8 cellular contexts compared by ENCODE assay signal in the genomic region with DNA sequence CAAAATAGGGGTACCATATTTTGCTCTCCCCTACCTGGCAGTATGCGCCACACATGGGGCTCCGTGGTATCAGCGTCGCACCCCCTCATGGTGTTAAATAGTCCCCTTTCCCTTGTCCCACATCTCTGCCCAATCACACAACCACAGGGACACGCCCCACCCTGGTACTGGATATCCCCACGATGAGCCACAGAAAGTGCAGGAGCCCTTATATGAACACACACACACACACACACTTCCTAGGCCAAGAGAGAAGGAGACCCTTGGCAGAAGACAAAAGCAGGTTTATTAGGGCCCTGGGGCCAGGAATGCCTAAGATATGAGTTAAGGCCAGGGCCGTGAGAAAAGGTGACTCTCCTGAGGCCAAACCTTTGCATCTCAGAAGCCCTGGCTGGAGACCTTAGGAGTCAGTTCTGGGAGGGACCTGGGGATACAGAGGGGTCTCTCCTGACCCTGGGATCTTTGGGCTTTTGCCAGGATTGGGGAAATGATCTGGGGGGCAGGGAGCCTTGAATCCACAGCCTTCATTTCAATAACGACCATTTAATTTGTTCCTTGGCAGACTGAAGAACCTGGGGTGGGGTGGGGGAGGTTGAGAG. TPM values are rescaled to one million over a fixed set of nuclear protein-coding genes. Genes with fewer than 3 reads are reported as not detected.
DNase-seq lines count a peak whose midpoint lies in the region; ATAC-seq, FAIRE-seq and TF ChIP-seq lines count a peak whose summit lies in the region.

No MANE protein-coding gene starts in this region.

- SMC1A ChIA-PET in GM12878 (lab: Charles Lee; ENCODE audit: uncharacterized antibody, unreplicated experiment), result interaction anchor here (0.7 to 7.4 kb wide), 24 partner anchors 9 to 584 kb away, joined by 3 to 100 read pairs (median 6); a partner anchor contains a TSS

- TF ChIP-seq CTCF in HL-60 (IDR thresholded peaks at IDR 0.05; ENCODE audit: insufficient read depth, low read length), result no peak
- no peak for TF ChIP-seq CTCF in GM12878 (IDR thresholded peaks at IDR 0.05 in 2 of 3, conservative IDR thresholded peaks at IDR 0.05 in 1 of 3; ENCODE audit: control insufficient read depth in 2 of 3, extremely low read depth in 1 of 3, insufficient read depth in 1 of 3, low read depth in 3 of 3, low read length in 3 of 3)

- BruUV-seq in GM12878 (replicated peaks; lab: Mats Ljungman, UMichigan), result no TSS peak

- H3K27me3 ChIP-seq in HL-60 (ENCODE audit: insufficient read depth, poor library complexity, severe bottlenecking) (no peaks in the 10 kb centered on the region), GM12878 (replicated peaks in 1 of 2; ENCODE audit: control insufficient read depth in 2 of 2, insufficient read depth in 2 of 2, low read length in 1 of 2) (no peaks in the 10 kb centered on the region; a peak in 1 of 4 replicates)

- CTCF ChIA-PET in GM12878 (lab: Yijun Ruan, JAX), result interaction anchor here (0.6 to 7.9 kb wide), 48 partner anchors 10 to 599 kb away, joined by 3 to 176 read pairs (median 4); a partner anchor contains a TSS

- TF ChIP-seq POLR2A in GM12878 (IDR thresholded peaks at IDR 0.05; ENCODE audit: low read depth, low read length), result no peak

- FAIRE-seq in GM12878 (lab: Jason Lieb, UNC), result no peak

- DNase-seq in ACHN, result peak; percentile 16
- no peak for DNase-seq in HL-60 (ENCODE audit: low read depth in 1 of 2, low spot score in 1 of 2)
- no peak for DNase-seq in GM12878 (ENCODE audit: low read depth, low spot score)
- DNase-seq in myocyte (ENCODE audit: low read depth), result peak; percentile 59
- DNase-seq in SKM-1 treated with dmso at 0.1 percent for 144 hours (lab: John Stamatoyannopoulos, UW; ENCODE audit: unreplicated experiment), result no peak
- no peak for DNase-seq in NOMO-1 treated with DMSO at 0.1 percent for 48 hours (lab: John Stamatoyannopoulos, UW; ENCODE audit: unreplicated experiment)

- H4K20me1 ChIP-seq in GM12878 (ENCODE audit: control insufficient read depth, insufficient read depth), result peaks cover 5% of the 10 kb centered on the region; the same call in 1 of the 2 replicates

- H3K9me3 ChIP-seq in GM12878 (replicated peaks; ENCODE audit: control insufficient read depth, insufficient read depth, low read length), result no peaks in the 10 kb centered on the region

- peak overlapping the region; percentile 100 for H3K4me2 ChIP-seq in GM12878 (ENCODE audit: control insufficient read depth, insufficient read depth)

- in situ Hi-C loops in ACHN (cut with HindIII; ENCODE audit: low pct_ligation_motif_present, low pct_unique_long_range_greater_than_20kb, low sequenced_read_pairs), result no loop called here
- in situ Hi-C loops in GM12878 (cut with MboI), result loop anchor here (5.0 kb wide), 2 partner anchors 41 to 111 kb away; no protein-coding TSS in a partner anchor

- peaks cover 27% of the 10 kb centered on the region for H3K4me1 ChIP-seq in GM12878 (ENCODE audit: control insufficient read depth, insufficient read depth, low read length)

- no peak overlapping the region for H3K9ac ChIP-seq in GM12878 (ENCODE audit: control insufficient read depth, insufficient read depth, low read length)

- intact Hi-C loops in GM12878 (cut with micrococcal nuclease; ENCODE audit: unreplicated experiment), result loop anchor here (1.0 to 5.0 kb wide), 5 partner anchors 23 to 592 kb away; a partner anchor contains a TSS

- no peak for TF ChIP-seq RAD21 in GM12878 (IDR thresholded peaks at IDR 0.05; ENCODE audit: insufficient read depth, low read depth, low read length)

- peak overlapping the region; percentile 98; the same call in 1 of the 2 replicates for H2AFZ ChIP-seq in GM12878 (ENCODE audit: control insufficient read depth, low read depth, low read length)

- 17% methylated on average over 8 of the region's 8 CpGs for WGBS in GM12878 (ENCODE audit: insufficient coverage, insufficient replicate concordance, low lambda C conversion rate, missing lambda C conversion rate)

- no peak for ATAC-seq in GM12878
- ATAC-seq in GM19035 (IDR thresholded peaks at IDR 0.05; ENCODE audit: unreplicated experiment), result no peak
- no peak for ATAC-seq in GM21528 (IDR thresholded peaks at IDR 0.05; ENCODE audit: low FRiP score, unreplicated experiment)

- H3K27ac ChIP-seq in HL-60 (replicated peaks), result no peak overlapping the region
- H3K27ac ChIP-seq in GM12878 (ENCODE audit: control insufficient read depth, insufficient read depth), result no peak overlapping the region

- TF ChIP-seq EP300 in GM12878 (IDR thresholded peaks at IDR 0.05; ENCODE audit: borderline replicate concordance in 1 of 2, control insufficient read depth in 1 of 2, low read depth in 2 of 2, low read length in 2 of 2), result no peak

- H3K36me3 ChIP-seq in GM12878 (ENCODE audit: control insufficient read depth in 2 of 2, insufficient read depth in 2 of 2, low read length in 1 of 2), result no peaks in the 10 kb centered on the region

- H3K4me3 ChIP-seq in HL-60 (replicated peaks; ENCODE audit: insufficient read depth, low read length) (peak overlapping the region; percentile 52; the same call in 1 of the 2 replicates), GM12878 (peak overlapping the region; percentile 57; the same call in 1 of the 2 replicates)

- no peaks in the 10 kb centered on the region for H3K79me2 ChIP-seq in GM12878 (ENCODE audit: control insufficient read depth, insufficient read depth, low read length)

- RAD21 ChIA-PET in GM12878 (lab: Charles Lee; ENCODE audit: unreplicated experiment), result interaction anchor here (0.5 to 5.1 kb wide), 40 partner anchors 10 to 856 kb away, joined by 3 to 117 read pairs (median 4); a partner anchor contains a TSS

- POLR2A ChIA-PET in GM12878 (lab: Charles Lee), result interaction anchor here (1.0 to 3.7 kb wide), 6 partner anchors 10 to 87 kb away, joined by 3 to 29 read pairs (median 4); a partner anchor contains a TSS

TF ChIP-seq in GM12878, 131 proteins besides CTCF, POLR2A, EP300 and RAD21 (continues in another document):
- TF ChIP-seq ZZZ3 (IDR thresholded peaks at IDR 0.05; ENCODE audit: control insufficient read depth, insufficient read length, low read depth) (no peak), MEF2A (IDR thresholded peaks at IDR 0.05; ENCODE audit: insufficient read depth, low read depth, low read length) (no peak), SMAD5 (IDR thresholded peaks at IDR 0.05; ENCODE audit: low read depth) (no peak)

RNA-seq across cellular contexts. Expression of a gene that starts 11.6 kb away (rescaled TPM):
- 0.86 TPM in 1 of 2 replicates, not detected in the other for total RNA-seq in GM12878 (2013; cell fraction: nucleolus; rRNA removed)
- total RNA-seq in GM12878 (2014; rRNA removed) (0.93 and 1.6 TPM in 2 replicates), GM12878 (2014; rRNA removed; fragmentation: Illumina TruSeq; extraction: Trizol) (2.3 and 2.7 TPM in 2 replicates), GM12878 (2021) (3.6 and 4.3 TPM in 2 replicates), myocyte (45.8 and 57.6 TPM in 2 replicates)
- 2.1 TPM for polyA plus RNA-seq in GM12878 (2011; ENCODE audit: low read depth)
- polyA plus RNA-seq in GM12878 (2011; rRNA removed) (0.20 and 0.27 TPM in 2 replicates), GM12878 (2014; fragmentation: Illumina TruSeq; extraction: Trizol) (1.8 and 3.3 TPM in 2 replicates), GM12878 (2014; fragmentation: Nextera tagmentation; extraction: Ambion mirVana) (1 to 10 TPM; 2.5 to 2.9 TPM), GM12878 (2014; rRNA removed) (2.7 and 3.1 TPM in 2 replicates), GM12878 (2016; fragmentation: Nextera tagmentation; extraction: Ambion mirVana) (1 to 10 TPM; 2.0 to 3.2 TPM)
- polyA plus RNA-seq in GM12878 (2011; cell fraction: cytosol; rRNA removed), result 0.12 and 0.40 TPM in 2 replicates
- 0.22 and 0.48 TPM in 2 replicates for polyA plus RNA-seq in GM12878 (2011; cell fraction: nucleus; rRNA removed)
- polyA plus RNA-seq in GM12878 (2012), result 3.1 and 4.2 TPM in 2 replicates
- polyA minus RNA-seq in GM12878 (2011; rRNA and poly(A)+ RNA removed), result not detected in 2 replicates
- not detected in 2 replicates for polyA minus RNA-seq in GM12878 (2011; cell fraction: cytosol; rRNA and poly(A)+ RNA removed)
- polyA minus RNA-seq in GM12878 (2011; cell fraction: nucleus; rRNA and poly(A)+ RNA removed), result not detected in 2 replicates
- polyA plus RNA-seq in myocyte (2012), result 298 TPM

RNA-seq across cellular contexts. Expression of a gene that starts 22.2 kb away (rescaled TPM):
- total RNA-seq in GM12878 (2013; cell fraction: nucleolus; rRNA removed), result 68.6 and 83.4 TPM in 2 replicates
- total RNA-seq in GM12878 (2014; rRNA removed) (16.5 and 16.8 TPM in 2 replicates), GM12878 (2014; rRNA removed; fragmentation: Illumina TruSeq; extraction: Trizol) (36.2 and 39.9 TPM in 2 replicates), GM12878 (2021) (62.3 and 72.8 TPM in 2 replicates), myocyte (306 and 426 TPM in 2 replicates)
- polyA plus RNA-seq in GM12878 (2011; ENCODE audit: low read depth), result 52.9 TPM
- polyA plus RNA-seq in GM12878 (2011; rRNA removed) (84.5 and 104 TPM in 2 replicates), GM12878 (2014; fragmentation: Illumina TruSeq; extraction: Trizol) (60.5 and 63.8 TPM in 2 replicates), GM12878 (2014; fragmentation: Nextera tagmentation; extraction: Ambion mirVana) (1 to 10 TPM; 3.8 to 4.1 TPM), GM12878 (2014; rRNA removed) (44.7 and 48.6 TPM in 2 replicates), GM12878 (2016; fragmentation: Nextera tagmentation; extraction: Ambion mirVana) (10 to 100 TPM; 11.1 to 11.5 TPM)
- polyA plus RNA-seq in GM12878 (2011; cell fraction: cytosol; rRNA removed), result 78.3 and 81.2 TPM in 2 replicates
- 72.4 and 101 TPM in 2 replicates for polyA plus RNA-seq in GM12878 (2011; cell fraction: nucleus; rRNA removed)
- 70.1 and 111 TPM in 2 replicates for polyA plus RNA-seq in GM12878 (2012)
- 71.0 and 98.3 TPM in 2 replicates for polyA minus RNA-seq in GM12878 (2011; rRNA and poly(A)+ RNA removed)
- polyA minus RNA-seq in GM12878 (2011; cell fraction: cytosol; rRNA and poly(A)+ RNA removed), result 30.1 and 32.1 TPM in 2 replicates
- 22.1 and 37.8 TPM in 2 replicates for polyA minus RNA-seq in GM12878 (2011; cell fraction: nucleus; rRNA and poly(A)+ RNA removed)
- 686 TPM for polyA plus RNA-seq in myocyte (2012)

RNA-seq across cellular contexts. Expression of a gene that starts 55.1 kb away (rescaled TPM):
- 248 and 271 TPM in 2 replicates for total RNA-seq in GM12878 (2013; cell fraction: nucleolus; rRNA removed)
- total RNA-seq in GM12878 (2014; rRNA removed) (150 and 159 TPM in 2 replicates), GM12878 (2014; rRNA removed; fragmentation: Illumina TruSeq; extraction: Trizol) (92.1 and 99.9 TPM in 2 replicates), GM12878 (2021) (168 and 177 TPM in 2 replicates), myocyte (105 and 148 TPM in 2 replicates)
- 293 TPM for polyA plus RNA-seq in GM12878 (2011; ENCODE audit: low read depth)
- polyA plus RNA-seq in GM12878 (2011; rRNA removed) (101 and 127 TPM in 2 replicates), GM12878 (2014; fragmentation: Illumina TruSeq; extraction: Trizol) (129 and 163 TPM in 2 replicates), GM12878 (2014; fragmentation: Nextera tagmentation; extraction: Ambion mirVana) (100 to 1,000 TPM in 1 of 2 experiments, 10 to 100 TPM in 1; 69.4 to 160 TPM), GM12878 (2014; rRNA removed) (204 and 209 TPM in 2 replicates), GM12878 (2016; fragmentation: Nextera tagmentation; extraction: Ambion mirVana) (100 to 1,000 TPM; 223 to 237 TPM)
- polyA plus RNA-seq in GM12878 (2011; cell fraction: cytosol; rRNA removed), result 142 and 155 TPM in 2 replicates
- polyA plus RNA-seq in GM12878 (2011; cell fraction: nucleus; rRNA removed), result 1,072 and 1,222 TPM in 2 replicates
- polyA plus RNA-seq in GM12878 (2012), result 245 and 255 TPM in 2 replicates
- 97.9 and 132 TPM in 2 replicates for polyA minus RNA-seq in GM12878 (2011; rRNA and poly(A)+ RNA removed)
- polyA minus RNA-seq in GM12878 (2011; cell fraction: cytosol; rRNA and poly(A)+ RNA removed), result 21.6 and 32.2 TPM in 2 replicates
- 148 and 158 TPM in 2 replicates for polyA minus RNA-seq in GM12878 (2011; cell fraction: nucleus; rRNA and poly(A)+ RNA removed)
- 112 TPM for polyA plus RNA-seq in myocyte (2012)

Comparison
In these comparisons a context has a peak if more than half of its experiments do, and no peak if none do; other contexts are left out.
1. DNase-seq: peak in ACHN (single experiment) and myocyte (single experiment); none in HL-60 (0 of 2), GM12878 (single experiment), SKM-1 treated with dmso at 0.1 percent for 144 hours (single experiment) and NOMO-1 treated with DMSO at 0.1 percent for 48 hours (single experiment).